22 cellular contexts compared by ENCODE assay signal in genomic region chr1:9576903-9577302, GRCh38.
"Had no signal": no experiment of that assay in that cellular context is flagged by ENCODE, and none has a peak within 500 bp of the region (broad histone marks: within the 10 kb centered on the region; RNA-seq: fewer than 3 reads in every experiment).

No MANE protein-coding gene starts in this region.

- H3K27me3 Mint-ChIP-seq: activated CD4-positive, alpha-beta memory T cell treated with anti-CD3 and anti-CD28 coated beads for 36 hours; activated naive CD4-positive, alpha-beta T cell treated with anti-CD3 and anti-CD28 coated beads, Interleukin-2, amount 10 ng/mL, durations not matched to agents 7 days and 5 days; brain; naive thymus-derived CD8-positive, alpha-beta T cell; stimulated activated memory B cell treated with anti-CD40 and anti-IgM and Interleukin-4, amounts not matched to agents 10 μg/mL and 1 μg/mL and 100 μg/mL, for 72 hours had no signal

- H3K27ac Mint-ChIP-seq: activated CD4-positive, alpha-beta memory T cell treated with anti-CD3 and anti-CD28 coated beads for 36 hours; activated naive CD4-positive, alpha-beta T cell treated with anti-CD3 and anti-CD28 coated beads, Interleukin-2, amount 10 ng/mL, durations not matched to agents 7 days and 5 days; brain; stimulated activated memory B cell treated with anti-CD40 and anti-IgM and Interleukin-4, amounts not matched to agents 10 μg/mL and 1 μg/mL and 100 μg/mL, for 72 hours had no signal

- H3K4me2 ChIP-seq: hepatocyte had no signal

- H2AFZ ChIP-seq: hepatocyte had no signal

- H3K4me3 Mint-ChIP-seq: activated CD4-positive, alpha-beta memory T cell treated with anti-CD3 and anti-CD28 coated beads for 36 hours; activated naive CD4-positive, alpha-beta T cell treated with anti-CD3 and anti-CD28 coated beads, Interleukin-2, amount 10 ng/mL, durations not matched to agents 7 days and 5 days; brain; naive thymus-derived CD8-positive, alpha-beta T cell; stimulated activated memory B cell treated with anti-CD40 and anti-IgM and Interleukin-4, amounts not matched to agents 10 μg/mL and 1 μg/mL and 100 μg/mL, for 72 hours had no signal

- H3K79me2 ChIP-seq: hepatocyte had no signal

- H3K4me3 ChIP-seq: hepatocyte, left lung, pancreas, stomach, suprapubic skin, tibial nerve had no signal

- H3K9me3 Mint-ChIP-seq: activated CD4-positive, alpha-beta memory T cell treated with anti-CD3 and anti-CD28 coated beads for 36 hours; activated naive CD4-positive, alpha-beta T cell treated with anti-CD3 and anti-CD28 coated beads, Interleukin-2, amount 10 ng/mL, durations not matched to agents 7 days and 5 days; brain; naive thymus-derived CD8-positive, alpha-beta T cell; stimulated activated memory B cell treated with anti-CD40 and anti-IgM and Interleukin-4, amounts not matched to agents 10 μg/mL and 1 μg/mL and 100 μg/mL, for 72 hours had no signal

- H3K27me3 ChIP-seq: hepatocyte, left lung, pancreas, stomach, suprapubic skin, tibial nerve had no signal

- H3K4me1 ChIP-seq: left lung, pancreas, stomach, suprapubic skin, tibial nerve had no signal

- H3K9me3 ChIP-seq: left lung, pancreas, stomach, suprapubic skin, tibial nerve had no signal

- H3K4me1 Mint-ChIP-seq: activated naive CD4-positive, alpha-beta T cell treated with anti-CD3 and anti-CD28 coated beads, Interleukin-2, amount 10 ng/mL, durations not matched to agents 7 days and 5 days; brain; stimulated activated memory B cell treated with anti-CD40 and anti-IgM and Interleukin-4, amounts not matched to agents 10 μg/mL and 1 μg/mL and 100 μg/mL, for 72 hours had no signal

- ATAC-seq: left lung; naive thymus-derived CD8-positive, alpha-beta T cell; pancreas; sciatic nerve; stimulated activated memory B cell treated with anti-CD40 and anti-IgM and Interleukin-4, amounts not matched to agents 10 μg/mL and 1 μg/mL and 100 μg/mL, for 72 hours had no signal

- DNase-seq: activated CD4-positive, alpha-beta memory T cell treated with anti-CD3 and anti-CD28 coated beads for 36 hours; activated CD4-positive, alpha-beta T cell treated with anti-CD3 and anti-CD28 coated beads for 4 hours; activated CD4-positive, CD25-positive, alpha-beta regulatory T cell; activated naive CD4-positive, alpha-beta T cell treated with anti-CD3 and anti-CD28 coated beads, Interleukin-2, amount 10 ng/mL, durations not matched to agents 7 days and 5 days; activated T-cell treated with anti-CD3 and anti-CD28 coated beads, Interleukin-2, amount 50 U/mL, for 48 hours; anterior cingulate cortex; erythroblast; foreskin melanocyte; kidney glomerular epithelial cell; left lung; naive thymus-derived CD8-positive, alpha-beta T cell; pancreas; small intestine; stimulated activated CD4-positive, alpha-beta T cell treated with anti-CD3 and anti-CD28 coated beads, Interleukin-2, amount 100 ng/mL, for 24 hours; stomach; T-helper 9 cell had no signal

- H3K27ac ChIP-seq: hepatocyte, left lung, pancreas, stomach, suprapubic skin, tibial nerve had no signal
